In the genomic region with DNA sequence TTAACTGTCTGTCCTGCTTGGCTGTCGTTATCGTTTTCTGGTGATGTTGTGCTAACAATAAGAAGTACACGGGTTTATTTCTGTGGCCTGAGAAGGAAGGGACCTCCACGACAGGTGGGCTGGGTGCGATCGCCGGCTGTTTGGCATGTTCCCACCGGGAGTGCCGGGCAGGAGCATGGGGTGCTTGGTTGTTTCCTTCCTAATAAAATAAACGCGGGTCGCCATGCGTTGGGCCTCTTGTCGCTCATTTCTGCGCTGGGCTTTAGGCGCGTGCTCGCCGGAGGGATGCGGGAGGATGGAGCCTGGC, we compare ENCODE assay signal across 8 cellular contexts. TPM values are rescaled to one million over a fixed set of nuclear protein-coding genes. Genes with fewer than 3 reads are reported as not detected.
A peak's percentile ranks its signal among the peaks of the same experiment; 100 is the strongest.
DNase-seq lines count a peak whose midpoint lies in the region; ATAC-seq and TF ChIP-seq lines count a peak whose summit lies in the region.

No MANE protein-coding gene starts in this region.

- peaks cover 2% of the 10 kb centered on the region for H3K36me3 Mint-ChIP-seq in activated T-cell treated with anti-CD3 and anti-CD28 coated beads, Interleukin-2, amount 50 U/mL, for 4 hours (ENCODE audit: insufficient read depth)
- peaks cover 0 to 15% of the 10 kb centered on the region in 2 donors for H3K36me3 Mint-ChIP-seq in activated naive CD4-positive, alpha-beta T cell treated with anti-CD3 and anti-CD28 coated beads, Interleukin-2, amount 50 U/mL, for 72 hours

- H3K27ac Mint-ChIP-seq in activated naive CD4-positive, alpha-beta T cell treated with anti-CD3 and anti-CD28 coated beads, Interleukin-2, amount 50 U/mL, for 72 hours = peak overlapping the region; percentile 79 to 84

- no peak for ATAC-seq in activated T-cell treated with anti-CD3 and anti-CD28 coated beads, Interleukin-2, amount 50 U/mL, for 4 hours
- ATAC-seq in activated naive CD4-positive, alpha-beta T cell treated with anti-CD3 and anti-CD28 coated beads, Interleukin-2, amount 50 U/mL, for 72 hours = no peak
- ATAC-seq in thoracic aorta (ENCODE audit: insufficient number of reproducible peaks, low FRiP score, low read depth) (no peak), HG02973 (IDR thresholded peaks at IDR 0.05; ENCODE audit: unreplicated experiment) (no peak)

- DNase-seq in activated T-cell treated with anti-CD3 and anti-CD28 coated beads, Interleukin-2, amount 50 U/mL, for 4 hours = no peak
- DNase-seq in activated T-cell treated with anti-CD3 and anti-CD28 coated beads, Interleukin-2, amount 50 U/mL, for 1 hour = no peak
- DNase-seq in activated naive CD4-positive, alpha-beta T cell treated with anti-CD3 and anti-CD28 coated beads, Interleukin-2, amount 50 U/mL, for 72 hours (ENCODE audit: low spot score in 2 of 2) = no peak
- DNase-seq in thoracic aorta (ENCODE audit: low spot score) (no peak), NCI-H2227 (lab: John Stamatoyannopoulos, UW; ENCODE audit: unreplicated experiment) (no peak), EL (no peak)

- H3K4me1 Mint-ChIP-seq in activated T-cell treated with anti-CD3 and anti-CD28 coated beads, Interleukin-2, amount 50 U/mL, for 4 hours (ENCODE audit: low read depth) = peaks cover 21% of the 10 kb centered on the region

- H3K27ac ChIP-seq in iPS-20b (ENCODE audit: low read length) (no peak overlapping the region), thoracic aorta (peak overlapping the region; percentile 65 to 71)

- no peaks in the 10 kb centered on the region for H3K27me3 Mint-ChIP-seq in activated T-cell treated with anti-CD3 and anti-CD28 coated beads, Interleukin-2, amount 50 U/mL, for 4 hours (ENCODE audit: low read depth)

- H3K9me3 ChIP-seq in iPS-20b (ENCODE audit: insufficient read depth, low read depth, low read length) (no peaks in the 10 kb centered on the region), thoracic aorta (no peaks in the 10 kb centered on the region)

- no peak for TF ChIP-seq CTCF in thoracic aorta (IDR thresholded peaks at IDR 0.05)

- H3K4me3 ChIP-seq in iPS-20b (ENCODE audit: low read length) = peak overlapping the region; percentile 52
- H3K4me3 ChIP-seq in thoracic aorta = peak overlapping the region; percentile 64

- H3K36me3 ChIP-seq in iPS-20b (ENCODE audit: insufficient read depth, low read depth, low read length) (peaks cover 25% of the 10 kb centered on the region), thoracic aorta (no peaks in the 10 kb centered on the region)

- H3K9ac ChIP-seq in iPS-20b (ENCODE audit: low read depth, low read length) = peak overlapping the region; percentile 45; the same call in 1 of the 2 replicates

- H3K27me3 ChIP-seq in iPS-20b (ENCODE audit: insufficient read depth, low read length) (no peaks in the 10 kb centered on the region), thoracic aorta (replicated peaks; ENCODE audit: insufficient read depth) (no peaks in the 10 kb centered on the region)

- H3K4me1 ChIP-seq in iPS-20b (ENCODE audit: insufficient read depth, low read length) (no peaks in the 10 kb centered on the region), thoracic aorta (ENCODE audit: control insufficient read depth in 1 of 2, low read depth in 2 of 2) (peaks cover 0 to 13% of the 10 kb centered on the region in 2 donors)

- no peaks in the 10 kb centered on the region for H3K9me3 Mint-ChIP-seq in activated T-cell treated with anti-CD3 and anti-CD28 coated beads, Interleukin-2, amount 50 U/mL, for 4 hours
- no peaks in the 10 kb centered on the region for H3K9me3 Mint-ChIP-seq in activated naive CD4-positive, alpha-beta T cell treated with anti-CD3 and anti-CD28 coated beads, Interleukin-2, amount 50 U/mL, for 72 hours

- peak overlapping the region; percentile 76 for H3K4me3 Mint-ChIP-seq in activated T-cell treated with anti-CD3 and anti-CD28 coated beads, Interleukin-2, amount 50 U/mL, for 4 hours

RNA-seq across cellular contexts. Expression of a gene that starts 0.7 kb away (rescaled TPM):
- total RNA-seq in activated T-cell treated with anti-CD3 and anti-CD28 coated beads, Interleukin-2, amount 50 U/mL, for 4 hours = 100 to 1,000 TPM; 107 to 126 (median 116) TPM
- 100 to 1,000 TPM in 1 of 2 donors, 10 to 100 TPM in 1; 96.4 to 213 TPM for total RNA-seq in activated naive CD4-positive, alpha-beta T cell treated with anti-CD3 and anti-CD28 coated beads, Interleukin-2, amount 50 U/mL, for 72 hours
- total RNA-seq in thoracic aorta = 100 to 1,000 TPM in 1 of 2 donors, 10 to 100 TPM in 1; 99.4 to 151 TPM

RNA-seq across cellular contexts. Expression of a gene that starts 7.7 kb away (rescaled TPM):
- total RNA-seq in activated T-cell treated with anti-CD3 and anti-CD28 coated beads, Interleukin-2, amount 50 U/mL, for 4 hours = 10 to 100 TPM; 60.2 to 61.9 (median 61.6) TPM
- 10 to 100 TPM; 53.0 to 68.5 TPM for total RNA-seq in activated naive CD4-positive, alpha-beta T cell treated with anti-CD3 and anti-CD28 coated beads, Interleukin-2, amount 50 U/mL, for 72 hours
- 10 to 100 TPM; 52.8 to 63.4 TPM for total RNA-seq in thoracic aorta

RNA-seq across cellular contexts. Expression of a gene that starts 7.8 kb away (rescaled TPM):
- 10 to 100 TPM; 33.7 to 42.2 (median 40.8) TPM for total RNA-seq in activated T-cell treated with anti-CD3 and anti-CD28 coated beads, Interleukin-2, amount 50 U/mL, for 4 hours
- total RNA-seq in activated naive CD4-positive, alpha-beta T cell treated with anti-CD3 and anti-CD28 coated beads, Interleukin-2, amount 50 U/mL, for 72 hours = 10 to 100 TPM; 26.9 to 44.5 TPM
- total RNA-seq in thoracic aorta = 10 to 100 TPM; 40.8 to 75.7 TPM

RNA-seq across cellular contexts. Expression of a gene that starts 21.8 kb away (rescaled TPM):
- 10 to 100 TPM; 26.6 to 33.8 (median 27.6) TPM for total RNA-seq in activated T-cell treated with anti-CD3 and anti-CD28 coated beads, Interleukin-2, amount 50 U/mL, for 4 hours
- total RNA-seq in activated naive CD4-positive, alpha-beta T cell treated with anti-CD3 and anti-CD28 coated beads, Interleukin-2, amount 50 U/mL, for 72 hours = 10 to 100 TPM; 37.2 to 40.4 TPM
- total RNA-seq in thoracic aorta = 10 to 100 TPM; 39.3 to 40.9 TPM

RNA-seq across cellular contexts. Expression of a gene that starts 24.9 kb away (rescaled TPM):
- total RNA-seq in activated T-cell treated with anti-CD3 and anti-CD28 coated beads, Interleukin-2, amount 50 U/mL, for 4 hours = 10 to 100 TPM; 37.9 to 39.3 (median 38.2) TPM
- total RNA-seq in activated naive CD4-positive, alpha-beta T cell treated with anti-CD3 and anti-CD28 coated beads, Interleukin-2, amount 50 U/mL, for 72 hours = 10 to 100 TPM; 24.7 to 62.4 TPM
- total RNA-seq in thoracic aorta = 10 to 100 TPM; 54.3 to 71.1 TPM
